Comparison of ENCODE assay signal across 21 cellular contexts in the genomic region with DNA sequence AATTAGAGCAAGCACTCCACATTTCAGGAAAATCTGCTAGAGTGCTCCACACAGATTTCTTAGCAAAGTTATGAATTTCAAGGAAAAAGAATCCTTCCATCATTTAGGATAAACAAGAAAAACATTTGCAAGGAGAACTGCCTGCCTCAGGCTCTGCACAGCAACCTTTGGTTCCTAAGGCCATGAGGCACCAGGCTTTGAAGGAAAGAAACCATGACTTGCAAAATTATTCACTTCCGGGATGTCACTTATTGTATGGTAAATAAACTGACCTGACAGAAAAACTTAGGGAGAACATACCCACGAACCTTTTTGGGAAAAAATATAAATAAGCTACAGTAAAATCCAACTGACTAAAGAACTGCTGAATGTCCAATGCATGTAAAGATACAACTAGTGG.
"Had no signal": no experiment of that assay in that cellular context is flagged by ENCODE, and none has a peak within 500 bp of the region (broad histone marks: within the 10 kb centered on the region; RNA-seq: fewer than 3 reads in every experiment).

No MANE protein-coding gene starts in this region.

- H3K36me3 ChIP-seq: heart left ventricle, ovary, suprapubic skin, thyroid gland, upper lobe of right lung, vagina had no signal

- H3K4me3 Mint-ChIP-seq: neural crest cell had no signal

- H3K27me3 ChIP-seq: ovary, thyroid gland, vagina had no signal

- H3K4me2 ChIP-seq: smooth muscle cell had no signal

- H3K36me3 Mint-ChIP-seq: naive thymus-derived CD8-positive, alpha-beta T cell had no signal

- H3K27ac ChIP-seq: heart left ventricle, ovary, suprapubic skin, thyroid gland, upper lobe of right lung, vagina had no signal

- ATAC-seq: esophagus mucosa; heart left ventricle; left colon; mucosa of descending colon; naive thymus-derived CD8-positive, alpha-beta T cell; right cardiac atrium; upper lobe of right lung had no signal

- H3K4me1 ChIP-seq: heart left ventricle, suprapubic skin, upper lobe of right lung had no signal

- H3K9me3 ChIP-seq: mucosa of descending colon, ovary, suprapubic skin, thyroid gland, upper lobe of right lung, vagina had no signal

- DNase-seq: cortex of kidney; effector memory CD4-positive, alpha-beta T cell; hippocampal formation; left colon; mammary epithelial cell; nucleus accumbens; stimulated activated CD4-positive, alpha-beta T cell treated with anti-CD3 and anti-CD28 coated beads, Interleukin-2, amount 100 ng/mL, for 48 hours; stimulated activated naive CD4-positive, alpha-beta T cell treated with Interleukin-2 at 50 U/mL for 16 hours; thyroid gland had no signal

- H3K27ac Mint-ChIP-seq: naive thymus-derived CD8-positive, alpha-beta T cell; progenitor cell of endocrine pancreas had no signal

- H3K4me3 ChIP-seq: heart left ventricle, mucosa of descending colon, ovary, smooth muscle cell, suprapubic skin, thyroid gland, upper lobe of right lung, vagina had no signal
